ENCODE assay signal across 2 cellular contexts in the genomic region with DNA sequence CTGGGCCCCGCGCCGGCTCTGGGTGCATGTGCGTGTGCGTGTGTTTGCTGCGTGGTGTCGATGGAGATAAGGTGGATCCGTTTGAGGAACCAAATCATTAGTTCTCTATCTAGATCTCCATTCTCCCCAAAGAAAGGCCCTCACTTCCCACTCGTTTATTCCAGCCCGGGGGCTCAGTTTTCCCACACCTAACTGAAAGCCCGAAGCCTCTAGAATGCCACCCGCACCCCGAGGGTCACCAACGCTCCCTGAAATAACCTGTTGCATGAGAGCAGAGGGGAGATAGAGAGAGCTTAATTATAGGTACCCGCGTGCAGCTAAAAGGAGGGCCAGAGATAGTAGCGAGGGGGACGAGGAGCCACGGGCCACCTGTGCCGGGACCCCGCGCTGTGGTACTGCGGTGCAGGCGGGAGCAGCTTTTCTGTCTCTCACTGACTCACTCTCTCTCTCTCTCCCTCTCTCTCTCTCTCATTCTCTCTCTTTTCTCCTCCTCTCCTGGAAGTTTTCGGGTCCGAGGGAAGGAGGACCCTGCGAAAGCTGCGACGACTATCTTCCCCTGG.
TF ChIP-seq lines count a peak whose summit lies in the region.

No MANE protein-coding gene starts in this region.

TF ChIP-seq in SK-N-SH, 30 proteins besides CTCF, POLR2A, EP300 and RAD21 (continued from another document):
- TF ChIP-seq MEF2A (IDR thresholded peaks at IDR 0.05; ENCODE audit: borderline replicate concordance, low read depth) (no peak), CHD2 (IDR thresholded peaks at IDR 0.05; ENCODE audit: low read length, partially characterized antibody) (no peak), TEAD4 (IDR thresholded peaks at IDR 0.05; ENCODE audit: borderline replicate concordance, insufficient read depth) (no peak), NFIC (IDR thresholded peaks at IDR 0.05; ENCODE audit: borderline replicate concordance) (no peak), SIN3A (IDR thresholded peaks at IDR 0.05; ENCODE audit: borderline replicate concordance, low read depth, low read length) (no peak), NRF1 (IDR thresholded peaks at IDR 0.05; ENCODE audit: low read depth, low read length) (no peak), FOXJ3 (CRISPR knock-in tag; IDR thresholded peaks at IDR 0.05) (no peak), ELF1 (IDR thresholded peaks at IDR 0.05) (no peak), FOSL2 (IDR thresholded peaks at IDR 0.05; ENCODE audit: borderline replicate concordance, low read depth) (no peak), TAF1 (IDR thresholded peaks at IDR 0.05; ENCODE audit: borderline replicate concordance, low read depth, low read length) (no peak), POLR2AphosphoS5 (IDR thresholded peaks at IDR 0.05; ENCODE audit: low read depth, low read length) (no peak), RFX5 (IDR thresholded peaks at IDR 0.05; ENCODE audit: low read length) (no peak), YY1 (IDR thresholded peaks at IDR 0.05; ENCODE audit: low read depth) (no peak)
- TF ChIP-seq, protein P1, sequence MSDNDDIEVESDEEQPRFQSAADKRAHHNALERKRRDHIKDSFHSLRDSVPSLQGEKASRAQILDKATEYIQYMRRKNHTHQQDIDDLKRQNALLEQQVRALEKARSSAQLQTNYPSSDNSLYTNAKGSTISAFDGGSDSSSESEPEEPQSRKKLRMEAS (IDR thresholded peaks at IDR 0.05; ENCODE audit: low read depth) = no peak
- TF ChIP-seq, protein P2, sequence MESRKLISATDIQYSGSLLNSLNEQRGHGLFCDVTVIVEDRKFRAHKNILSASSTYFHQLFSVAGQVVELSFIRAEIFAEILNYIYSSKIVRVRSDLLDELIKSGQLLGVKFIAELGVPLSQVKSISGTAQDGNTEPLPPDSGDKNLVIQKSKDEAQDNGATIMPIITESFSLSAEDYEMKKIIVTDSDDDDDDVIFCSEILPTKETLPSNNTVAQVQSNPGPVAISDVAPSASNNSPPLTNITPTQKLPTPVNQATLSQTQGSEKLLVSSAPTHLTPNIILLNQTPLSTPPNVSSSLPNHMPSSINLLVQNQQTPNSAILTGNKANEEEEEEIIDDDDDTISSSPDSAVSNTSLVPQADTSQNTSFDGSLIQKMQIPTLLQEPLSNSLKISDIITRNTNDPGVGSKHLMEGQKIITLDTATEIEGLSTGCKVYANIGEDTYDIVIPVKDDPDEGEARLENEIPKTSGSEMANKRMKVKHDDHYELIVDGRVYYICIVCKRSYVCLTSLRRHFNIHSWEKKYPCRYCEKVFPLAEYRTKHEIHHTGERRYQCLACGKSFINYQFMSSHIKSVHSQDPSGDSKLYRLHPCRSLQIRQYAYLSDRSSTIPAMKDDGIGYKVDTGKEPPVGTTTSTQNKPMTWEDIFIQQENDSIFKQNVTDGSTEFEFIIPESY (IDR thresholded peaks at IDR 0.05; ENCODE audit: borderline replicate concordance, low read depth) = no peak

TF ChIP-seq in SK-N-SH treated with all-trans-retinoic acid at 6 μM for 48 hours, 23 proteins besides CTCF, POLR2A, EP300 and RAD21 (continued from another document):
- TF ChIP-seq, protein P3, sequence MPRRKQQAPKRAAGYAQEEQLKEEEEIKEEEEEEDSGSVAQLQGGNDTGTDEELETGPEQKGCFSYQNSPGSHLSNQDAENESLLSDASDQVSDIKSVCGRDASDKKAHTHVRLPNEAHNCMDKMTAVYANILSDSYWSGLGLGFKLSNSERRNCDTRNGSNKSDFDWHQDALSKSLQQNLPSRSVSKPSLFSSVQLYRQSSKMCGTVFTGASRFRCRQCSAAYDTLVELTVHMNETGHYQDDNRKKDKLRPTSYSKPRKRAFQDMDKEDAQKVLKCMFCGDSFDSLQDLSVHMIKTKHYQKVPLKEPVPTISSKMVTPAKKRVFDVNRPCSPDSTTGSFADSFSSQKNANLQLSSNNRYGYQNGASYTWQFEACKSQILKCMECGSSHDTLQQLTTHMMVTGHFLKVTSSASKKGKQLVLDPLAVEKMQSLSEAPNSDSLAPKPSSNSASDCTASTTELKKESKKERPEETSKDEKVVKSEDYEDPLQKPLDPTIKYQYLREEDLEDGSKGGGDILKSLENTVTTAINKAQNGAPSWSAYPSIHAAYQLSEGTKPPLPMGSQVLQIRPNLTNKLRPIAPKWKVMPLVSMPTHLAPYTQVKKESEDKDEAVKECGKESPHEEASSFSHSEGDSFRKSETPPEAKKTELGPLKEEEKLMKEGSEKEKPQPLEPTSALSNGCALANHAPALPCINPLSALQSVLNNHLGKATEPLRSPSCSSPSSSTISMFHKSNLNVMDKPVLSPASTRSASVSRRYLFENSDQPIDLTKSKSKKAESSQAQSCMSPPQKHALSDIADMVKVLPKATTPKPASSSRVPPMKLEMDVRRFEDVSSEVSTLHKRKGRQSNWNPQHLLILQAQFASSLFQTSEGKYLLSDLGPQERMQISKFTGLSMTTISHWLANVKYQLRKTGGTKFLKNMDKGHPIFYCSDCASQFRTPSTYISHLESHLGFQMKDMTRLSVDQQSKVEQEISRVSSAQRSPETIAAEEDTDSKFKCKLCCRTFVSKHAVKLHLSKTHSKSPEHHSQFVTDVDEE (CRISPR knock-in tag; IDR thresholded peaks at IDR 0.05) = no peak
- no peak for TF ChIP-seq ZFP30 (CRISPR knock-in tag; IDR thresholded peaks at IDR 0.05)
- no peak for TF ChIP-seq ZFP3 (CRISPR knock-in tag; IDR thresholded peaks at IDR 0.05)
- no peak for TF ChIP-seq ESRRG (CRISPR knock-in tag; IDR thresholded peaks at IDR 0.05)
- TF ChIP-seq TOX (CRISPR knock-in tag; IDR thresholded peaks at IDR 0.05; ENCODE audit: borderline replicate concordance) = no peak
- TF ChIP-seq CSDC2 (CRISPR knock-in tag; IDR thresholded peaks at IDR 0.05) = no peak
- no peak for TF ChIP-seq ZNF8 (CRISPR knock-in tag; IDR thresholded peaks at IDR 0.05)
- TF ChIP-seq ZNF565 (CRISPR knock-in tag; conservative IDR thresholded peaks at IDR 0.05; ENCODE audit: low read depth) = no peak
- TF ChIP-seq ARNTL (CRISPR knock-in tag; IDR thresholded peaks at IDR 0.05; ENCODE audit: borderline replicate concordance, low read depth) = no peak
- TF ChIP-seq PPARA (CRISPR knock-in tag; IDR thresholded peaks at IDR 0.05; ENCODE audit: borderline replicate concordance) = no peak
- TF ChIP-seq ZNF70 (CRISPR knock-in tag; IDR thresholded peaks at IDR 0.05) = no peak
- no peak for TF ChIP-seq TCF4 (CRISPR knock-in tag; IDR thresholded peaks at IDR 0.05; ENCODE audit: borderline replicate concordance)
- TF ChIP-seq, protein P4, sequence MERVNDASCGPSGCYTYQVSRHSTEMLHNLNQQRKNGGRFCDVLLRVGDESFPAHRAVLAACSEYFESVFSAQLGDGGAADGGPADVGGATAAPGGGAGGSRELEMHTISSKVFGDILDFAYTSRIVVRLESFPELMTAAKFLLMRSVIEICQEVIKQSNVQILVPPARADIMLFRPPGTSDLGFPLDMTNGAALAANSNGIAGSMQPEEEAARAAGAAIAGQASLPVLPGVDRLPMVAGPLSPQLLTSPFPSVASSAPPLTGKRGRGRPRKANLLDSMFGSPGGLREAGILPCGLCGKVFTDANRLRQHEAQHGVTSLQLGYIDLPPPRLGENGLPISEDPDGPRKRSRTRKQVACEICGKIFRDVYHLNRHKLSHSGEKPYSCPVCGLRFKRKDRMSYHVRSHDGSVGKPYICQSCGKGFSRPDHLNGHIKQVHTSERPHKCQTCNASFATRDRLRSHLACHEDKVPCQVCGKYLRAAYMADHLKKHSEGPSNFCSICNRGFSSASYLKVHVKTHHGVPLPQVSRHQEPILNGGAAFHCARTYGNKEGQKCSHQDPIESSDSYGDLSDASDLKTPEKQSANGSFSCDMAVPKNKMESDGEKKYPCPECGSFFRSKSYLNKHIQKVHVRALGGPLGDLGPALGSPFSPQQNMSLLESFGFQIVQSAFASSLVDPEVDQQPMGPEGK (CRISPR knock-in tag; IDR thresholded peaks at IDR 0.05; ENCODE audit: borderline replicate concordance) = no peak
- TF ChIP-seq OSR1 (CRISPR knock-in tag; IDR thresholded peaks at IDR 0.05) = no peak
- TF ChIP-seq, protein P5, sequence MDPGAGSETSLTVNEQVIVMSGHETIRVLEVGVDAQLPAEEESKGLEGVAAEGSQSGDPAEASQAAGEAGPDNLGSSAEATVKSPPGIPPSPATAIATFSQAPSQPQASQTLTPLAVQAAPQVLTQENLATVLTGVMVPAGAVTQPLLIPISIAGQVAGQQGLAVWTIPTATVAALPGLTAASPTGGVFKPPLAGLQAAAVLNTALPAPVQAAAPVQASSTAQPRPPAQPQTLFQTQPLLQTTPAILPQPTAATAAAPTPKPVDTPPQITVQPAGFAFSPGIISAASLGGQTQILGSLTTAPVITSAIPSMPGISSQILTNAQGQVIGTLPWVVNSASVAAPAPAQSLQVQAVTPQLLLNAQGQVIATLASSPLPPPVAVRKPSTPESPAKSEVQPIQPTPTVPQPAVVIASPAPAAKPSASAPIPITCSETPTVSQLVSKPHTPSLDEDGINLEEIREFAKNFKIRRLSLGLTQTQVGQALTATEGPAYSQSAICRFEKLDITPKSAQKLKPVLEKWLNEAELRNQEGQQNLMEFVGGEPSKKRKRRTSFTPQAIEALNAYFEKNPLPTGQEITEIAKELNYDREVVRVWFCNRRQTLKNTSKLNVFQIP (CRISPR knock-in tag; IDR thresholded peaks at IDR 0.05; ENCODE audit: borderline replicate concordance, low read depth) = no peak
